In the genomic region with DNA sequence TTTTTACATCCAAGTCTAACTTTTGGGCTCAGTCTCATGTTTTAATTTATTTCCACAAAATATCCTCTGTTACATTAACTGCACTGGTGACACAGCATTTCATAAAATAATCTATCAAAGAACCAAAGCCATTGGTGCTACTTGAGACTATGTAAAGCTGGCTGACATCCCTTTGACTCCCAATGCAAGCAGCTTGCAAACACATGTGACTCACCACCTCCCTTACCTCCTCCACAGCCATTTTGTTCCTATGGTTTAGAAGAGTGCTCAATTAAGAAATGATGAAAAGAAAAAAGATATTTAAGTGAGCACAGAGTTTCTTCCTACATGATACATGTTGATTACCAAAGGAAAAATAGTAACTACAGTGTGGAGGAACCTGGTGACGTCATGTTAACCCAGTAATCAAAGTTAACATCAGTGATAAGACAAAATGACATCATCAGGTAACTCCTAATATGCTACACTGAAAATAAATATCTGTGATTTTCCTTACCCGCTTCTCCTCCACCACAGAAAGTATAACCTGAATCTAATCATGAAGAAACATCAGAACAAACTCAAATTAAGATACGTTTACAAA, we compare ENCODE assay signal across 25 cellular contexts. TPM values are rescaled to one million over a fixed set of nuclear protein-coding genes. Genes with fewer than 3 reads are reported as not detected.
"Had no signal": no experiment of that assay in that cellular context is flagged by ENCODE, and none has a peak within 500 bp of the region (broad histone marks: within the 10 kb centered on the region; RNA-seq: fewer than 3 reads in every experiment).

No MANE protein-coding gene starts in this region.

- H3K27me3 Mint-ChIP-seq: central memory CD8-positive, alpha-beta T cell; stimulated activated naive CD8-positive, alpha-beta T cell treated with anti-CD3 and anti-CD28 coated beads, Interleukin-15, Interleukin-2, amounts not matched to agents 100 ng/mL and 50 ng/mL, for 24 hours had no signal

- ATAC-seq: heart left ventricle; left cardiac atrium; natural killer cell treated with Interleukin-12 subunit alpha and Interleukin-12 subunit beta and Interleukin-15 and Interleukin-18, amount 100 ng/mL, for 72 hours; pancreas; psoas muscle; right cardiac atrium; upper lobe of right lung had no signal

- H3K4me1 Mint-ChIP-seq: activated naive CD8-positive, alpha-beta T cell treated with anti-CD3 and anti-CD28 coated beads for 36 hours; central memory CD8-positive, alpha-beta T cell had no signal

- H3K36me3 Mint-ChIP-seq: activated naive CD8-positive, alpha-beta T cell treated with anti-CD3 and anti-CD28 coated beads for 36 hours; natural killer cell treated with Interleukin-12 subunit alpha and Interleukin-12 subunit beta and Interleukin-15 and Interleukin-18, amount 100 ng/mL, for 72 hours had no signal

- H3K27me3 ChIP-seq: esophagus muscularis mucosa, heart left ventricle, pancreas, thyroid gland, upper lobe of right lung had no signal

- H3K27ac Mint-ChIP-seq: activated naive CD8-positive, alpha-beta T cell treated with anti-CD3 and anti-CD28 coated beads for 36 hours; natural killer cell treated with Interleukin-12 subunit alpha and Interleukin-12 subunit beta and Interleukin-15 and Interleukin-18, amount 100 ng/mL, for 72 hours; stimulated activated naive CD8-positive, alpha-beta T cell treated with anti-CD3 and anti-CD28 coated beads, Interleukin-15, Interleukin-2, amounts not matched to agents 100 ng/mL and 50 ng/mL, for 24 hours; T-helper 2 cell treated with Interferon-gamma antibody and Interleukin-4, amounts not matched to agents 5 μg/mL and 100 μg/mL, for 36 hours had no signal

- H3K36me3 ChIP-seq: esophagus muscularis mucosa, heart left ventricle, pancreas, thyroid gland, upper lobe of right lung had no signal

- H3K4me1 ChIP-seq: esophagus muscularis mucosa, heart left ventricle, pancreas, psoas muscle, upper lobe of right lung had no signal

- H3K27ac ChIP-seq: esophagus muscularis mucosa, heart left ventricle, pancreas, psoas muscle, thyroid gland, upper lobe of right lung, VCaP had no signal

- H3K4me3 ChIP-seq: esophagus muscularis mucosa, heart left ventricle, pancreas, psoas muscle, thyroid gland, upper lobe of right lung had no signal

- H3K9me3 ChIP-seq: esophagus muscularis mucosa, pancreas, thyroid gland, upper lobe of right lung had no signal

- FAIRE-seq: astrocyte, colon, islet of Langerhans, pancreas had no signal

- H3K4me3 Mint-ChIP-seq: activated naive CD8-positive, alpha-beta T cell treated with anti-CD3 and anti-CD28 coated beads for 36 hours; central memory CD8-positive, alpha-beta T cell; natural killer cell treated with Interleukin-12 subunit alpha and Interleukin-12 subunit beta and Interleukin-15 and Interleukin-18, amount 100 ng/mL, for 72 hours; stimulated activated naive CD8-positive, alpha-beta T cell treated with anti-CD3 and anti-CD28 coated beads, Interleukin-15, Interleukin-2, amounts not matched to agents 100 ng/mL and 50 ng/mL, for 24 hours; T-helper 2 cell treated with Interferon-gamma antibody and Interleukin-4, amounts not matched to agents 5 μg/mL and 100 μg/mL, for 36 hours had no signal

- DNase-seq: activated CD4-positive, CD25-positive, alpha-beta regulatory T cell treated with anti-CD3 and anti-CD28 coated beads, Interleukin-2, amount 50 U/mL, for 72 hours; activated naive CD4-positive, alpha-beta T cell treated with Interleukin-2 at 50 U/mL for 16 hours; activated naive CD8-positive, alpha-beta T cell treated with anti-CD3 and anti-CD28 coated beads for 36 hours; activated T-cell treated with anti-CD3 and anti-CD28 coated beads, Interleukin-2, amount 50 U/mL, for 1 hour; effector memory CD4-positive, alpha-beta T cell; heart left ventricle; left cardiac atrium; pancreas; psoas muscle; right cardiac atrium; stimulated activated CD4-positive, alpha-beta T cell treated with anti-CD3 and anti-CD28 coated beads, Interleukin-1b, Interleukin-23, amount 100 ng/mL, for 48 hours; substantia nigra; thyroid gland; upper lobe of right lung had no signal

RNA-seq across cellular contexts. Expression of gene LGSN, which starts 53.3 kb away (rescaled TPM):
- total RNA-seq: activated naive CD8-positive, alpha-beta T cell treated with anti-CD3 and anti-CD28 coated beads for 36 hours; dermis microvascular lymphatic vessel endothelial cell; esophagus muscularis mucosa; heart left ventricle; left cardiac atrium; natural killer cell treated with Interleukin-12 subunit alpha and Interleukin-12 subunit beta and Interleukin-15 and Interleukin-18, amount 100 ng/mL, for 72 hours; psoas muscle; right cardiac atrium; skeletal muscle tissue; thyroid gland had no signal
- polyA plus RNA-seq: heart left ventricle, right cardiac atrium had no signal
